8 cellular contexts compared by ENCODE assay signal in genomic region chr3:181700168-181701087, GRCh38. TPM values are rescaled to one million over a fixed set of nuclear protein-coding genes. Genes with fewer than 3 reads are reported as not detected.
DNase-seq lines count a peak whose midpoint lies in the region; ATAC-seq and TF ChIP-seq lines count a peak whose summit lies in the region.

No MANE protein-coding gene starts in this region.

- CTCF ChIA-PET in Calu3 (lab: Charles Lee) = interaction anchor here (0.6 to 3.4 kb wide), 17 partner anchors 9 to 983 kb away, joined by 3 to 38 read pairs (median 4); partner anchors contain the start of gene FXR1

- DNase-seq in Calu3 = peak; percentile 87
- DNase-seq in NCI-H2196 (lab: John Stamatoyannopoulos, UW; ENCODE audit: unreplicated experiment) = peak; percentile 89
- peak; percentile 88 for DNase-seq in activated CD4-positive, alpha-beta T cell treated with anti-CD3 and anti-CD28 coated beads, Interleukin-2, amount 10 ng/mL, durations not matched to agents 24 days and 14 days
- DNase-seq in fibroblast of pulmonary artery (ENCODE audit: low read depth) = peak; percentile 85
- no peak for DNase-seq in cerebellum (ENCODE audit: low spot score)

- peak; percentile 25 for TF ChIP-seq EP300 in neural cell (conservative IDR thresholded peaks at IDR 0.05; ENCODE audit: poor library complexity, severe bottlenecking)

- no peak overlapping the region for H2AFZ ChIP-seq in neural cell (ENCODE audit: low read depth, low read length)

- H3F3A ChIP-seq in neural cell (ENCODE audit: insufficient read depth, low read length, poor library complexity, severe bottlenecking) = peaks cover 3% of the 10 kb centered on the region

- no peak overlapping the region for H3K9ac ChIP-seq in neural cell (ENCODE audit: low read length)

- H3K4me3 Mint-ChIP-seq in Calu3 (ENCODE audit: low read depth, unreplicated experiment) = peak overlapping the region; percentile 63
- peak overlapping the region; percentile 79 for H3K4me3 Mint-ChIP-seq in activated CD4-positive, alpha-beta T cell treated with anti-CD3 and anti-CD28 coated beads, Interleukin-2, amount 10 ng/mL, durations not matched to agents 24 days and 14 days

- no peaks in the 10 kb centered on the region for H4K20me1 ChIP-seq in neural cell (ENCODE audit: insufficient read depth)

- H3K79me2 ChIP-seq in neural cell (replicated peaks; ENCODE audit: insufficient read depth, low read length) = peaks cover 4% of the 10 kb centered on the region

- peaks cover 53% of the 10 kb centered on the region for H3K4me1 Mint-ChIP-seq in Calu3 (ENCODE audit: low read depth, unreplicated experiment)
- H3K4me1 Mint-ChIP-seq in activated CD4-positive, alpha-beta T cell treated with anti-CD3 and anti-CD28 coated beads, Interleukin-2, amount 10 ng/mL, durations not matched to agents 24 days and 14 days = peaks cover 20% of the 10 kb centered on the region

- ATAC-seq in GM19395 (IDR thresholded peaks at IDR 0.05; ENCODE audit: unreplicated experiment) (peak; percentile 80), HG03439 (IDR thresholded peaks at IDR 0.05; ENCODE audit: unreplicated experiment) (peak; percentile 62)

- H3K9me3 ChIP-seq in neural cell (ENCODE audit: low read length) = peaks cover 2% of the 10 kb centered on the region

- no peak overlapping the region for H3K27ac ChIP-seq in neural cell (ENCODE audit: low read length)

- no peaks in the 10 kb centered on the region for H3K9me2 ChIP-seq in neural cell (ENCODE audit: insufficient read depth, low read length)

- H3K36me3 ChIP-seq in neural cell (ENCODE audit: insufficient read depth, low read length) = no peaks in the 10 kb centered on the region

- H3K9me3 Mint-ChIP-seq in Calu3 (ENCODE audit: low read depth, unreplicated experiment) = no peaks in the 10 kb centered on the region
- H3K9me3 Mint-ChIP-seq in activated CD4-positive, alpha-beta T cell treated with anti-CD3 and anti-CD28 coated beads, Interleukin-2, amount 10 ng/mL, durations not matched to agents 24 days and 14 days = peaks cover 10% of the 10 kb centered on the region

- peak; percentile 83 for TF ChIP-seq RAD21 in neural cell (conservative IDR thresholded peaks at IDR 0.05)

- peaks cover 75% of the 10 kb centered on the region for H3K27me3 Mint-ChIP-seq in Calu3 (ENCODE audit: unreplicated experiment)
- peaks cover 88% of the 10 kb centered on the region for H3K27me3 Mint-ChIP-seq in activated CD4-positive, alpha-beta T cell treated with anti-CD3 and anti-CD28 coated beads, Interleukin-2, amount 10 ng/mL, durations not matched to agents 24 days and 14 days

- intact Hi-C loops in Calu3 (cut with micrococcal nuclease; ENCODE audit: unreplicated experiment) = loop anchor here (1.0 to 10.0 kb wide), 5 partner anchors 136 to 896 kb away; no protein-coding TSS in a partner anchor
- intact Hi-C loops in activated CD4-positive, alpha-beta T cell treated with anti-CD3 and anti-CD28 coated beads, Interleukin-2, amount 10 ng/mL, durations not matched to agents 24 days and 14 days (cut with micrococcal nuclease) = loop anchor here (1.0 to 5.0 kb wide), 3 partner anchors 25 to 982 kb away; no protein-coding TSS in a partner anchor

- TF ChIP-seq CTCF in Calu3 (IDR thresholded peaks at IDR 0.05; ENCODE audit: unreplicated experiment) = peak; percentile 97
- TF ChIP-seq CTCF in fibroblast of pulmonary artery (IDR thresholded peaks at IDR 0.05; ENCODE audit: low read length, missing control alignments) = peak; percentile 92
- peak; percentile 83 for TF ChIP-seq CTCF in neural cell (IDR thresholded peaks at IDR 0.05; ENCODE audit: poor library complexity, severe bottlenecking)

- no peak overlapping the region for H3K27ac Mint-ChIP-seq in Calu3 (ENCODE audit: unreplicated experiment)
- H3K27ac Mint-ChIP-seq in activated CD4-positive, alpha-beta T cell treated with anti-CD3 and anti-CD28 coated beads, Interleukin-2, amount 10 ng/mL, durations not matched to agents 24 days and 14 days = peak overlapping the region; percentile 58

- no TSS peak for BruUV-seq in Calu3 (replicated peaks; lab: Mats Ljungman, UMichigan)

- H3K27me3 ChIP-seq in neural cell (ENCODE audit: insufficient read depth, low read depth, low read length) = peaks cover 12% of the 10 kb centered on the region

- no peak overlapping the region for H3K4me3 ChIP-seq in fibroblast of pulmonary artery (replicated peaks; ENCODE audit: low read depth, low read length)
- H3K4me3 ChIP-seq in neural cell (ENCODE audit: low read length) = peak overlapping the region; percentile 26

- peaks cover 20% of the 10 kb centered on the region for H3K36me3 Mint-ChIP-seq in Calu3 (ENCODE audit: insufficient read depth, unreplicated experiment)
- H3K36me3 Mint-ChIP-seq in activated CD4-positive, alpha-beta T cell treated with anti-CD3 and anti-CD28 coated beads, Interleukin-2, amount 10 ng/mL, durations not matched to agents 24 days and 14 days (ENCODE audit: low read depth) = peaks cover 4% of the 10 kb centered on the region

- H3K4me2 ChIP-seq in neural cell (ENCODE audit: low read length) = no peak overlapping the region

TF ChIP-seq in neural cell, 6 proteins besides CTCF, POLR2A, EP300 and RAD21:
- no peak for TF ChIP-seq POLR2AphosphoS5 (IDR thresholded peaks at IDR 0.05)
- peak; percentile 87 for TF ChIP-seq SMC3 (conservative IDR thresholded peaks at IDR 0.05; ENCODE audit: poor library complexity)
- no peak for TF ChIP-seq MXI1 (conservative IDR thresholded peaks at IDR 0.05; ENCODE audit: poor library complexity, severe bottlenecking)
TF ChIP-seq in neural cell: peak in this region for 1.

RNA-seq across cellular contexts. Expression of gene SOX2, which starts 11.3 kb away (rescaled TPM):
- total RNA-seq in Calu3 (2022) (0.19 and 0.39 TPM in 2 replicates), cerebellum (59.1 TPM)
- not detected in 2 replicates for total RNA-seq in activated CD4-positive, alpha-beta T cell treated with anti-CD3 and anti-CD28 coated beads, Interleukin-2, amount 10 ng/mL, durations not matched to agents 24 days and 14 days
- 7.2 and 7.5 TPM in 2 replicates for polyA plus RNA-seq in neural cell
- polyA minus RNA-seq in neural cell = 6.6 and 9.3 TPM in 2 replicates

Comparison
In these comparisons a context has a peak if more than half of its experiments do, and no peak if none do; other contexts are left out.
1. RNA of gene SOX2, which starts 11.3 kb away (total RNA-seq): 59.1 TPM in cerebellum (single experiment); 0.19 to 0.39 TPM in Calu3 and not detected in activated CD4-positive, alpha-beta T cell treated with anti-CD3 and anti-CD28 coated beads, Interleukin-2, amount 10 ng/mL, durations not matched to agents 24 days and 14 days; every median in the first group is over 10 times any median in the second.
2. Peak in every context shown above with its lines, with median percentiles within 50 percentile points of each other: CTCF ChIP-seq.